Comparison of ENCODE assay signal across 8 cellular contexts in the genomic region with DNA sequence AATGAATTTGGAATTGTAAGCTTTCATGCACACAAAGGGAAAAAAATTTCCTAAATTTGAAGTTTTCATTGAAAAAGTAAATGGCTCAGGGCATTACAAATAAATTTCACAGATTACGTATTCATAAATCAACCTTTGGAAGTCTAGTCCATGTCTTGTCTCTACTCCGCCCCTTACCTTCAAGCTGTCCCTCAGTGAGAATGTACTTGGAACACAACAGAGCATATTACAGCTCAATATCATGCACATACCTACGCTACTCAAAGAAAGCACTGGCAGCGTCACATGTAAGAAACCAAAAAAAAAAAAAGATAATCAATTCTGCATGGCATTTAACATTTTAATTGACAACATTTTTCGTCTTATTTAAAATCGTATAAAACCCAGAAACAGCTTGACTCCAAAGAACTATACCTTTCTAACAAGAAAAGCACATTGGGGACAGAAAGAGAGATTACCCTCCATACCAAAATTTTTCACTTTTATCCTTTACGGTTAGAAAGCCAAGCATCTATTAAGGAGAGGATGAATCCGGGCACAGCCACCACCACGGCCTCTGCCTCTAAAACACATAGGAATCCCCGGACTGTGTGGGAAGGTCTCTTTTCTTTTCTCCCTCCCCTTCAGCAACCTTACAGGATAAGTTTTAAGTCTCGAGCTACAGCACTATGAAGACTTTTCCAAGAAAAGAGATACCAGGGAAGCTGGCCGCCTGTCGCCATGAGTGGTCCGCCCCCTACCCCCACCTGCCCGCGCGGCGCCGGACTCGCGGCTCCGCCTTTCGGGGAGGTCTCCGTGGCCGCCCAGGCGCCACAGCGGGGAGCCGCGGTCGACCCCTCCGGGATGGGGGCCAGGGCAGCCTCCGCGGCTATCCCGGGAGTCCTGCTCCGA. TPM values are rescaled to one million over a fixed set of nuclear protein-coding genes. Genes with fewer than 3 reads are reported as not detected.
DNase-seq lines count a peak whose midpoint lies in the region; ATAC-seq and TF ChIP-seq lines count a peak whose summit lies in the region.

No MANE protein-coding gene starts in this region.

- peaks cover 9% of the 10 kb centered on the region; the same call in 1 of the 2 replicates for H3K79me2 ChIP-seq in OCI-LY7 (ENCODE audit: insufficient read depth, low read depth, low read length)

- intact Hi-C loops in A673 (cut with micrococcal nuclease; ENCODE audit: unreplicated experiment) = loop anchor here (2.0 to 10.0 kb wide), 4 partner anchors 166 to 260 kb away; no protein-coding TSS in a partner anchor
- intact Hi-C loops in OCI-LY7 (cut with micrococcal nuclease; ENCODE audit: unreplicated experiment) = loop anchor here (2.0 to 10.0 kb wide), 5 partner anchors 56 to 260 kb away; a partner anchor contains a TSS
- intact Hi-C loops in right lobe of liver (cut with DNase I) = no loop called here

- H3K9me2 ChIP-seq in OCI-LY7 (ENCODE audit: insufficient read depth, low read length) = no peaks in the 10 kb centered on the region

- peak in 1 of 2 donors; percentile 36 for TF ChIP-seq EP300 in tibial nerve (IDR thresholded peaks at IDR 0.05)

- 6% methylated on average over 22 of the region's 35 CpGs for WGBS in right lobe of liver (ENCODE audit: insufficient coverage, low coverage, low lambda C conversion rate, missing lambda C conversion rate)
- 9 to 14% methylated on average over 22 to 34 of the region's 35 CpGs for WGBS in tibial nerve, 2 donors

- DNase-seq in A673 (ENCODE audit: low spot score) (peak; percentile 52), OCI-LY7 (ENCODE audit: low spot score) (no peak), cerebellum (ENCODE audit: low spot score) (peak; percentile 44), right lobe of liver (peak in 1 of 3 donors; percentile 76), tibial nerve (ENCODE audit: low spot score in 2 of 2) (no peak), HCEC 1CT (no peak)

- TF ChIP-seq CTCF in A673 (conservative IDR thresholded peaks at IDR 0.05; ENCODE audit: low read depth, low read length) (no peak), OCI-LY7 (conservative IDR thresholded peaks at IDR 0.05; ENCODE audit: low read length) (no peak), right lobe of liver (IDR thresholded peaks at IDR 0.05) (no peak), tibial nerve (IDR thresholded peaks at IDR 0.05) (no peak)

- CTCF ChIA-PET in A673 (lab: Charles Lee) = interaction anchor here (0.6 kb wide), 1 partner anchor 41 kb away, joined by 4 read pairs; no protein-coding TSS in a partner anchor
- CTCF ChIA-PET in OCI-LY7 (lab: Charles Lee; ENCODE audit: unreplicated experiment) = no interaction called here

- ATAC-seq in GM18861 (IDR thresholded peaks at IDR 0.05; ENCODE audit: unreplicated experiment) (peak; percentile 39), HG03039 (IDR thresholded peaks at IDR 0.05; ENCODE audit: unreplicated experiment) (peak; percentile 41), right lobe of liver (peak; percentile 57 to 69 (median 65))

- BruUV-seq in A673 (replicated peaks; lab: Mats Ljungman, UMichigan) (TSS peak; percentile 26), OCI-LY7 (replicated peaks; lab: Mats Ljungman, UMichigan) (no TSS peak)

- H4K20me1 ChIP-seq in OCI-LY7 (ENCODE audit: insufficient read depth, low read length) = peaks cover 39% of the 10 kb centered on the region

- H3K27ac ChIP-seq in A673 (ENCODE audit: low read depth, low read length, poor library complexity, severe bottlenecking) = peak overlapping the region; percentile 84
- H3K27ac ChIP-seq in OCI-LY7 (ENCODE audit: low read depth, low read length, poor library complexity, severe bottlenecking) = no peak overlapping the region
- H3K27ac ChIP-seq in right lobe of liver = peak overlapping the region; percentile 84 to 90 (median 86)
- H3K27ac ChIP-seq in tibial nerve = peak overlapping the region; percentile 88 to 93 (median 92)

- no peak for TF ChIP-seq POLR2A in right lobe of liver (IDR thresholded peaks at IDR 0.05)
- no peak for TF ChIP-seq POLR2A in tibial nerve (IDR thresholded peaks at IDR 0.05)

- H3K9me3 ChIP-seq in A673 (ENCODE audit: low read depth, low read length, poor library complexity, severe bottlenecking) (no peaks in the 10 kb centered on the region), OCI-LY7 (ENCODE audit: low read length) (no peaks in the 10 kb centered on the region), right lobe of liver (no peaks in the 10 kb centered on the region), tibial nerve (peaks cover 0 to 5% (median 0%) of the 10 kb centered on the region in 4 donors)

- H3K36me3 ChIP-seq in A673 (ENCODE audit: insufficient read depth, low read length, poor library complexity, severe bottlenecking) (no peaks in the 10 kb centered on the region), OCI-LY7 (ENCODE audit: insufficient read depth, low read length) (no peaks in the 10 kb centered on the region), right lobe of liver (no peaks in the 10 kb centered on the region), tibial nerve (no peaks in the 10 kb centered on the region)

- H3K4me2 ChIP-seq in OCI-LY7 (ENCODE audit: low read length) = peak overlapping the region; percentile 85

- POLR2A ChIA-PET in A673 (lab: Charles Lee; ENCODE audit: low non-redundant PET) = interaction anchor here (0.6 kb wide), 1 partner anchor 81 kb away, joined by 5 read pairs; no protein-coding TSS in a partner anchor
- POLR2A ChIA-PET in OCI-LY7 (lab: Charles Lee) = interaction anchor here (0.7 to 1.0 kb wide), 2 partner anchors 9 to 43 kb away, joined by 3 to 4 read pairs; no protein-coding TSS in a partner anchor

- H3K4me3 ChIP-seq in A673 (ENCODE audit: low read depth, low read length, poor library complexity, severe bottlenecking) (peak overlapping the region; percentile 87), OCI-LY7 (ENCODE audit: low read depth, low read length, poor library complexity, severe bottlenecking) (peak overlapping the region; percentile 73), right lobe of liver (peak overlapping the region; percentile 78 to 84 (median 80)), tibial nerve (peak overlapping the region; percentile 65 to 90 (median 78))

- no peak overlapping the region for H2AFZ ChIP-seq in OCI-LY7 (ENCODE audit: low read length)

- H3K4me1 ChIP-seq in A673 (ENCODE audit: insufficient read depth, low read length, poor library complexity, severe bottlenecking) (peaks cover 36% of the 10 kb centered on the region), OCI-LY7 (ENCODE audit: insufficient read depth, low read length, poor library complexity, severe bottlenecking) (peaks cover 7% of the 10 kb centered on the region), right lobe of liver (peaks cover 0 to 9% (median 0%) of the 10 kb centered on the region in 4 donors), tibial nerve (peaks cover 0 to 48% (median 3%) of the 10 kb centered on the region in 4 donors)

- no peaks in the 10 kb centered on the region for H3K27me3 ChIP-seq in A673 (replicated peaks; ENCODE audit: insufficient read depth, low read depth, low read length, poor library complexity)
- H3K27me3 ChIP-seq in right lobe of liver = no peaks in the 10 kb centered on the region
- H3K27me3 ChIP-seq in tibial nerve = no peaks in the 10 kb centered on the region

RNA-seq across cellular contexts. Expression of a gene that starts 1.1 kb away (rescaled TPM):
- total RNA-seq in A673 (2021) = 68.2 and 71.4 TPM in 2 replicates
- 99.2 and 104 TPM in 2 replicates for total RNA-seq in OCI-LY7 (2014; rRNA removed; shearing (Covaris generic))
- 118 and 140 TPM in 2 replicates for total RNA-seq in OCI-LY7 (2022)
- total RNA-seq in cerebellum = 205 TPM
- total RNA-seq in right lobe of liver = 10 to 100 TPM; 29.6 to 53.3 (median 38.2) TPM
- total RNA-seq in tibial nerve = 100 to 1,000 TPM; 100 to 156 (median 131) TPM

RNA-seq across cellular contexts. Expression of a gene that starts 56.6 kb away (rescaled TPM):
- total RNA-seq in A673 (2021) (39.6 and 51.4 TPM in 2 replicates), OCI-LY7 (2022) (7.5 and 11.0 TPM in 2 replicates), cerebellum (18.7 TPM), right lobe of liver (10 to 100 TPM; 21.1 to 38.8 (median 28.0) TPM), tibial nerve (10 to 100 TPM; 45.9 to 67.4 (median 63.3) TPM)
- total RNA-seq in OCI-LY7 (2014; rRNA removed; shearing (Covaris generic)) = 3.6 and 5.9 TPM in 2 replicates

Comparison
In these comparisons a context has a peak if more than half of its experiments do, and no peak if none do; other contexts are left out.
1. DNase-seq: peak in A673 (single experiment) and cerebellum (single experiment); none in OCI-LY7 (single experiment), tibial nerve (0 of 2) and HCEC 1CT (single experiment).
2. intact Hi-C loops: an anchor here in A673 (2.0 to 10.0 kb wide) and OCI-LY7 (2.0 to 10.0 kb wide); none called in right lobe of liver.
3. Peak in every context shown above with its lines, with median percentiles within 50 percentile points of each other: H3K4me3 ChIP-seq and ATAC-seq.